Comparison of ENCODE assay signal across 25 cellular contexts in the genomic region with DNA sequence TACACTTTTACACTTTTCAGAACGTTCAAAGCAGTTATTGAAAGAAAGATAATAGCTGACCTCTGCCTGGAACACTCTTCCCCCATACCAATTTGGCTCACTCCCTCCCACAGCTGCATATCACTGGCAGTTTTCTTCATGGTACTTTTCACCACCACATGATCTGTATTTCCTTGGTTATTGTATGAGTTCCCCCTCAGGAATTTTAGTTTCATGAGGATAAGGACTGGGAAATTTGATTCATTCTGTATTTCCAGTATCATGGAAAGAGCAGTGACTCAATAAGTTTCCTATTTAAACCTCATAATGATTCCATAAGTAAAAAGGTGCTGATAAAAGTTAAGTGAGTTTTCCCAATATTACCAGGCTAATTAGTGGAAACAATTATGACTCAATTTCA. TPM values are rescaled to one million over a fixed set of nuclear protein-coding genes. Genes with fewer than 3 reads are reported as not detected.
A peak's percentile ranks its signal among the peaks of the same experiment; 100 is the strongest.
DNase-seq lines count a peak whose midpoint lies in the region; ATAC-seq, FAIRE-seq and TF ChIP-seq lines count a peak whose summit lies in the region.
"Had no signal": no experiment of that assay in that cellular context is flagged by ENCODE, and none has a peak within 500 bp of the region (broad histone marks: within the 10 kb centered on the region; RNA-seq: fewer than 3 reads in every experiment).

No MANE protein-coding gene starts in this region.

- no peak overlapping the region for H4K5ac ChIP-seq in mesendoderm (ENCODE audit: low read length)

- no peak overlapping the region for H4K8ac ChIP-seq in mesendoderm (ENCODE audit: low read depth, low read length)

- TF ChIP-seq POLR2A in endothelial cell of umbilical vein (IDR thresholded peaks at IDR 0.05; ENCODE audit: low read depth, low read length): no peak

- BruUV-seq in endothelial cell of umbilical vein (replicated peaks; lab: Mats Ljungman, UMichigan): no TSS peak

- no peak overlapping the region for H3K9ac ChIP-seq in endothelial cell of umbilical vein (replicated peaks; ENCODE audit: extremely low read depth, insufficient read depth, low read length)
- H3K9ac ChIP-seq in mesendoderm (ENCODE audit: low read length): no peak overlapping the region

- no peak overlapping the region for H2AK5ac ChIP-seq in mesendoderm (ENCODE audit: low read length)

- peak overlapping the region; percentile 68 for H3K18ac ChIP-seq in mesendoderm (ENCODE audit: low read length)

- no peaks in the 10 kb centered on the region for H3K79me2 ChIP-seq in endothelial cell of umbilical vein (ENCODE audit: control insufficient read depth, insufficient read depth, low read length)
- no peaks in the 10 kb centered on the region for H3K79me2 ChIP-seq in mesendoderm (ENCODE audit: control insufficient read depth, insufficient read depth, low read length)

- H3K9me3 ChIP-seq in endothelial cell of umbilical vein (replicated peaks; ENCODE audit: control insufficient read depth, insufficient read depth, low read length): no peaks in the 10 kb centered on the region
- H3K9me3 ChIP-seq: right lobe of liver had no signal

- POLR2A ChIA-PET in endothelial cell of umbilical vein (lab: Charles Lee): no interaction called here

- H3K27ac ChIP-seq in endothelial cell of umbilical vein (ENCODE audit: insufficient read depth, low read depth, low read length): peak overlapping the region; percentile 30
- H3K27ac ChIP-seq in mesendoderm (ENCODE audit: low read depth, low read length): no peak overlapping the region
- H3K27ac ChIP-seq: esophagus muscularis mucosa, right lobe of liver had no signal

- H3K4me1 ChIP-seq in endothelial cell of umbilical vein (ENCODE audit: control insufficient read depth, extremely low read depth, insufficient read depth, low read length): peaks cover 15% of the 10 kb centered on the region
- H3K4me1 ChIP-seq in mesendoderm (ENCODE audit: control insufficient read depth, low read depth, low read length): no peaks in the 10 kb centered on the region
- H3K4me1 ChIP-seq: right lobe of liver had no signal

- no peak overlapping the region for H3K4ac ChIP-seq in mesendoderm (ENCODE audit: low read depth, low read length)

- H3K36me3 ChIP-seq in endothelial cell of umbilical vein (ENCODE audit: control insufficient read depth in 2 of 2, extremely low read depth in 1 of 2, insufficient read depth in 2 of 2, low read length in 2 of 2) (no peaks in the 10 kb centered on the region), mesendoderm (ENCODE audit: control insufficient read depth, insufficient read depth, low read length) (no peaks in the 10 kb centered on the region)
- H3K36me3 ChIP-seq: esophagus muscularis mucosa, right lobe of liver had no signal

- H3K9me1 ChIP-seq in endothelial cell of umbilical vein (replicated peaks; ENCODE audit: control insufficient read depth, extremely low read depth, insufficient read depth, low read length): no peaks in the 10 kb centered on the region

- dilution Hi-C loops in endothelial cell of umbilical vein (cut with MboI; ENCODE audit: extremely low pct_ligation_motif_present, low sequenced_read_pairs): no loop called here

- no peaks in the 10 kb centered on the region for H4K20me1 ChIP-seq in endothelial cell of umbilical vein (replicated peaks; ENCODE audit: control insufficient read depth, extremely low read depth, insufficient read depth, low read length)

- no peak overlapping the region for H2BK15ac ChIP-seq in mesendoderm (replicated peaks; ENCODE audit: low read depth)

- no peak overlapping the region for H3K56ac ChIP-seq in mesendoderm (ENCODE audit: low read length)

- intact Hi-C loops in endothelial cell of umbilical vein (cut with micrococcal nuclease): no loop called here

- H3K27me3 ChIP-seq in endothelial cell of umbilical vein (ENCODE audit: control insufficient read depth in 2 of 2, insufficient read depth in 2 of 2, low read length in 2 of 2) (no peaks in the 10 kb centered on the region), mesendoderm (ENCODE audit: insufficient read depth, low read length, poor library complexity) (no peaks in the 10 kb centered on the region)
- H3K27me3 ChIP-seq: esophagus muscularis mucosa, right lobe of liver had no signal

- ATAC-seq in HG03432 (IDR thresholded peaks at IDR 0.05; ENCODE audit: unreplicated experiment): no peak
- ATAC-seq: left colon, right lobe of liver had no signal

- no peaks in the 10 kb centered on the region for H3K79me1 ChIP-seq in mesendoderm (ENCODE audit: low read length)

- DNase-seq in EL (peak; percentile 71), M059J (ENCODE audit: low read depth) (peak; percentile 52), endothelial cell of umbilical vein (ENCODE audit: low read depth, low spot score) (peak; percentile 78), mesendoderm (no peak), NCI-H524 (lab: John Stamatoyannopoulos, UW) (no peak), GM19238 (ENCODE audit: insufficient read length, low spot score) (no peak), NCI-H510A (lab: John Stamatoyannopoulos, UW) (no peak)
- DNase-seq: activated CD4-positive, alpha-beta T cell treated with anti-CD3 and anti-CD28 coated beads for 4 hours; activated T-cell treated with anti-CD3 and anti-CD28 coated beads, Interleukin-2, amount 50 U/mL, for 48 hours; C1 segment of cervical spinal cord; effector memory CD4-positive, alpha-beta T cell; H9; left colon; NCI-H1694 treated with DMSO at 0.1 percent for 48 hours; posterior cingulate gyrus; right lobe of liver; Right ventricle myocardium superior; stimulated activated CD4-positive, alpha-beta T cell treated with anti-CD3 and anti-CD28 coated beads, Interleukin-15, amount 100 ng/mL, for 24 hours; stimulated activated CD8-positive, alpha-beta memory T cell treated with anti-CD3 and anti-CD28 coated beads, Interleukin-4, amount 100 ng/mL, for 48 hours had no signal

- no peak overlapping the region for H2BK120ac ChIP-seq in mesendoderm (ENCODE audit: low read depth, low read length)

- no peak overlapping the region for H3K23ac ChIP-seq in mesendoderm (ENCODE audit: low read length)

- WGBS in mesendoderm (ENCODE audit: extremely low coverage, insufficient coverage, low lambda C conversion rate): no CpG with 5 or more reads among the region's 1 CpG

- peak overlapping the region; percentile 50 for H2AFZ ChIP-seq in endothelial cell of umbilical vein (ENCODE audit: low read depth, low read length)

- peak; percentile 55 for FAIRE-seq in endothelial cell of umbilical vein (lab: Jason Lieb, UNC)

- H3K4me3 ChIP-seq in endothelial cell of umbilical vein (replicated peaks in 1 of 3; ENCODE audit: insufficient read depth in 1 of 3, low read depth in 1 of 3, low read length in 3 of 3) (no peak overlapping the region), mesendoderm (ENCODE audit: low read length) (no peak overlapping the region)
- H3K4me3 ChIP-seq: esophagus muscularis mucosa, right lobe of liver had no signal

- CTCF ChIA-PET in endothelial cell of umbilical vein (lab: Charles Lee): interaction anchor here (1.0 to 2.3 kb wide), 2 partner anchors 10 to 154 kb away, joined by 3 to 5 read pairs; no protein-coding TSS in a partner anchor

- TF ChIP-seq CTCF in endothelial cell of umbilical vein (IDR thresholded peaks at IDR 0.05; ENCODE audit: extremely low read depth in 1 of 2, insufficient read depth in 1 of 2, low read depth in 1 of 2, low read length in 2 of 2): no peak

- H3K4me2 ChIP-seq in endothelial cell of umbilical vein (ENCODE audit: insufficient read depth, low read length) (no peak overlapping the region), mesendoderm (ENCODE audit: low read length) (no peak overlapping the region)

- H2BK5ac ChIP-seq in mesendoderm (ENCODE audit: low read length): no peak overlapping the region

TF ChIP-seq in endothelial cell of umbilical vein, 7 proteins besides CTCF, POLR2A, EP300 and RAD21:
- TF ChIP-seq MAX (IDR thresholded peaks at IDR 0.05; ENCODE audit: insufficient read depth, insufficient read length) (no peak), FOS (IDR thresholded peaks at IDR 0.05; ENCODE audit: borderline replicate concordance, insufficient read depth, low read length) (peak; percentile 79), JUN (IDR thresholded peaks at IDR 0.05; ENCODE audit: borderline replicate concordance, insufficient read depth, insufficient read length, low read depth) (peak; percentile 41), GATA2 (IDR thresholded peaks at IDR 0.05; ENCODE audit: insufficient read depth, insufficient read length, low read depth, low read length) (peak; percentile 64), POLR2AphosphoS5 (IDR thresholded peaks at IDR 0.05; ENCODE audit: insufficient read depth, low read depth, low read length) (peak; percentile 23)
TF ChIP-seq in endothelial cell of umbilical vein: peak in this region for 4.

RNA-seq across cellular contexts. Expression of gene HTR1B, which starts 16.0 kb away (rescaled TPM):
- total RNA-seq in M059J (2014; rRNA removed; shearing (Covaris generic)): not detected in 2 replicates
- total RNA-seq in endothelial cell of umbilical vein: 54.7 and 57.5 TPM in 2 replicates
- 66.3 and 68.7 TPM in 2 replicates for polyA plus RNA-seq in endothelial cell of umbilical vein
- polyA plus RNA-seq in endothelial cell of umbilical vein (2011; cell fraction: cytosol; rRNA removed): 50.3 and 57.1 TPM in 2 replicates
- 31.5 and 35.8 TPM in 2 replicates for polyA plus RNA-seq in endothelial cell of umbilical vein (2011; cell fraction: nucleus; rRNA removed)
- polyA plus RNA-seq in endothelial cell of umbilical vein (2012): 57.8 and 67.8 TPM in 2 replicates
- 79.8 and 97.0 TPM in 2 replicates for polyA minus RNA-seq in endothelial cell of umbilical vein
- not detected for polyA minus RNA-seq in endothelial cell of umbilical vein (2011; cell fraction: cytosol; rRNA and poly(A)+ RNA removed)
- polyA minus RNA-seq in endothelial cell of umbilical vein (2011; cell fraction: nucleus; rRNA and poly(A)+ RNA removed): 31.1 and 34.1 TPM in 2 replicates
- 0.38 TPM for polyA plus RNA-seq in mesendoderm (2013, experiment 1 of 2)
- polyA plus RNA-seq in mesendoderm (2013, experiment 2 of 2): 0.42 TPM
- total RNA-seq: activated CD8-positive, alpha-beta memory T cell treated with anti-CD3 and anti-CD28 coated beads for 36 hours; Daoy; HT-29; mononuclear cell; right lobe of liver; Right ventricle myocardium superior had no signal

Comparison
In these comparisons a context has a peak if more than half of its experiments do, and no peak if none do; other contexts are left out.
1. DNase-seq: peak in EL (single experiment), M059J (single experiment) and endothelial cell of umbilical vein (single experiment); none in mesendoderm (single experiment), NCI-H524 (0 of 2), GM19238 (single experiment) and NCI-H510A (single experiment).
2. RNA of gene HTR1B, which starts 16.0 kb away (total RNA-seq): 54.7 to 57.5 TPM in endothelial cell of umbilical vein; not detected in M059J; every median in the first group is over 10 times any median in the second.